In the genomic region with DNA sequence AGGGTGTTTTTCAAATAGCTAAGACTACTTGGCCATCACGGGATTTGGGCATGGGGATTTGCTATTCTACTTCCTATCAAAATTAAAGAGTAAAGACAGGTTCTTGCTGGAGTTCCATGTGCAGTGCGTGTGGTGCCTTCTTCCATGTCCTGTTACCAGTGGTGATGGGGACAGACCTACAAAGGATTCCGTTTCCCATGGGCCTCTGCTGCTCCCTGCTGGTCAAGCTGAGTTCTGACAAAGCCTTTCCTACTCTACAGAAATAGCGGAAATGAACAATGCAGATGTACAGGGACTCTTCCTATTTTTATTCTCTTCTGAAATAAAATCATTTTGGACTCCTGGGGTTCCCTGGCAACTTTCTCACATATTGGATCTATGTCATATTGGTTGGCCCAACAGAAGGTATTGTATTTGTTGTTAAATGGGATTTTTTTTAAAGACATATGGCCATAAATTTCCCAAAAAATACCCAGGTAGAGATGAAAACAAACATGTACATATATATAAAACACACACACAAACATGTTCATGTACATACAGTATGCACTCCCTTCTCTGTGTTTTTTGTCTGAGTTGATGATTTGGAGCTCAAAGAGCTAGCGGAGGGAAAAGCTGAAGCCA, we compare ENCODE assay signal across 9 cellular contexts.
A peak's percentile ranks its signal among the peaks of the same experiment; 100 is the strongest.
DNase-seq lines count a peak whose midpoint lies in the region; ATAC-seq and TF ChIP-seq lines count a peak whose summit lies in the region.
"Had no signal": no experiment of that assay in that cellular context is flagged by ENCODE, and none has a peak within 500 bp of the region (broad histone marks: within the 10 kb centered on the region; RNA-seq: fewer than 3 reads in every experiment).

No MANE protein-coding gene starts in this region.

- H3K27me3 Mint-ChIP-seq in T-cell = no peaks in the 10 kb centered on the region

- peaks cover 0 to 9% (median 7%) of the 10 kb centered on the region in 3 donors for H3K4me1 Mint-ChIP-seq in T-cell

- peak; percentile 85 for ATAC-seq in HG02798 (IDR thresholded peaks at IDR 0.05; ENCODE audit: poor library complexity, unreplicated experiment)
- peak; percentile 57 to 82 (median 74) for ATAC-seq in T-cell (replicated peaks in 1 of 4)
- peak; percentile 56 to 68 for ATAC-seq in gastrocnemius medialis

- no peak for TF ChIP-seq POLR2A in gastrocnemius medialis (IDR thresholded peaks at IDR 0.05)

- intact Hi-C loops in left ventricle myocardium inferior (cut with micrococcal nuclease) (loop anchor here (5.0 kb wide), 1 partner anchor 189 kb away; no protein-coding TSS in a partner anchor), gastrocnemius medialis (cut with DNase I; ENCODE audit: low total_unique reads) (loop anchor here (5.0 to 10.0 kb wide), 3 partner anchors 39 to 988 kb away; no protein-coding TSS in a partner anchor)

- H3K36me3 Mint-ChIP-seq in T-cell = peaks cover 44% of the 10 kb centered on the region

- DNase-seq in NCI-H524 (lab: John Stamatoyannopoulos, UW) (peak; percentile 43 to 71), NCI-H524 treated with DMSO at 0.1 percent for 48 hours (lab: John Stamatoyannopoulos, UW) (no peak), NCI-H1417 (lab: John Stamatoyannopoulos, UW) (peak; percentile 73 to 94 (median 93)), T-cell (peak in 33 of 34 experiments; percentile 22 to 62 (median 47)), amniotic epithelial cell (ENCODE audit: low read depth) (peak; percentile 68), left ventricle myocardium inferior (peak; percentile 48), gastrocnemius medialis (peak in 1 of 2 donors; percentile 23)

- H3K27ac ChIP-seq in left ventricle myocardium inferior (replicated peaks) = peak overlapping the region; percentile 31
- H3K27ac ChIP-seq in gastrocnemius medialis = no peak overlapping the region
- H3K27ac ChIP-seq: BLaER1 had no signal

- no peak overlapping the region for H3K4me3 Mint-ChIP-seq in T-cell

- TF ChIP-seq CTCF in left ventricle myocardium inferior (IDR thresholded peaks at IDR 0.05; ENCODE audit: borderline replicate concordance) (peak; percentile 93), gastrocnemius medialis (IDR thresholded peaks at IDR 0.05 in 4 of 5, conservative IDR thresholded peaks at IDR 0.05 in 1 of 5) (peak; percentile 44 to 77 (median 60))

- H3K4me1 ChIP-seq in left ventricle myocardium inferior (peaks cover 17% of the 10 kb centered on the region), gastrocnemius medialis (no peaks in the 10 kb centered on the region)

- H3K27me3 ChIP-seq in left ventricle myocardium inferior (ENCODE audit: low read depth) (no peaks in the 10 kb centered on the region), gastrocnemius medialis (no peaks in the 10 kb centered on the region)
- H3K27me3 ChIP-seq: BLaER1 had no signal

- CTCF ChIA-PET in T-cell (lab: Charles Lee) = interaction anchor here (0.6 to 1.8 kb wide), 5 partner anchors 14 to 461 kb away, joined by 3 to 4 read pairs (median 3); no protein-coding TSS in a partner anchor

- H3K36me3 ChIP-seq in left ventricle myocardium inferior (peaks cover 22% of the 10 kb centered on the region), gastrocnemius medialis (peaks cover 0 to 2% of the 10 kb centered on the region in 2 donors)
- H3K36me3 ChIP-seq: BLaER1 had no signal

- H3K4me3 ChIP-seq in left ventricle myocardium inferior = no peak overlapping the region
- no peak overlapping the region for H3K4me3 ChIP-seq in gastrocnemius medialis
- H3K4me3 ChIP-seq: BLaER1 had no signal

- POLR2A ChIA-PET in T-cell (lab: Charles Lee) = interaction anchor here in 1 of 2 donors (0.6 kb wide), 1 partner anchor 1155 kb away, joined by 3 read pairs; no protein-coding TSS in a partner anchor

- in situ Hi-C loops in gastrocnemius medialis (cut with MboI; ENCODE audit: low sequenced_read_pairs in 4 of 4) = loop anchor here in 1 of 4 donors (10.0 kb wide), 1 partner anchor 398 kb away; no protein-coding TSS in a partner anchor

- peak overlapping the region in 1 of 2 donors; percentile 18 for H3K27ac Mint-ChIP-seq in T-cell

- H3K9me3 ChIP-seq in left ventricle myocardium inferior (replicated peaks) (no peaks in the 10 kb centered on the region), gastrocnemius medialis (no peaks in the 10 kb centered on the region)
- H3K9me3 ChIP-seq: BLaER1 had no signal

- H3K9me3 Mint-ChIP-seq in T-cell = no peaks in the 10 kb centered on the region
